ENCODE assay signal across 12 cellular contexts in genomic region chr7:4185136-4185535, GRCh38.
DNase-seq lines count a peak whose midpoint lies in the region; ATAC-seq and TF ChIP-seq lines count a peak whose summit lies in the region.
"Had no signal": no experiment of that assay in that cellular context is flagged by ENCODE, and none has a peak within 500 bp of the region (broad histone marks: within the 10 kb centered on the region; RNA-seq: fewer than 3 reads in every experiment).

No MANE protein-coding gene starts in this region.

- H3K27me3 ChIP-seq in muscle layer of colon (ENCODE audit: control insufficient read depth in 1 of 2, insufficient read depth in 2 of 2, low read length in 2 of 2) (no peaks in the 10 kb centered on the region), trophoblast cell (ENCODE audit: insufficient read depth, low read length) (no peaks in the 10 kb centered on the region)
- H3K27me3 ChIP-seq: BE2C had no signal

- no peak overlapping the region for H3K14ac ChIP-seq in trophoblast cell (ENCODE audit: low read length)

- DNase-seq in RWPE1 (ENCODE audit: low spot score) (no peak), trophoblast cell (no peak), GOT3 (lab: John Stamatoyannopoulos, UW) (no peak), NCI-H446 (lab: John Stamatoyannopoulos, UW) (no peak)
- DNase-seq: BE2C, DMS53, GF-D8 had no signal

- no peak for ATAC-seq in HG02884 (IDR thresholded peaks at IDR 0.05; ENCODE audit: unreplicated experiment)
- ATAC-seq: A549, HCT116 had no signal

- no peak overlapping the region for H3K4ac ChIP-seq in trophoblast cell (ENCODE audit: low read depth, low read length)

- H3K27ac ChIP-seq in RWPE1 = peak overlapping the region; percentile 13; the same call in 1 of the 2 replicates
- peak overlapping the region; percentile 54 for H3K27ac ChIP-seq in muscle layer of colon (ENCODE audit: low read depth, low read length)
- no peak overlapping the region for H3K27ac ChIP-seq in trophoblast cell (ENCODE audit: low read depth, low read length)
- H3K27ac ChIP-seq: A549, HL-60 had no signal

- H4K12ac ChIP-seq in trophoblast cell (ENCODE audit: low read depth, low read length) = no peak overlapping the region

- no peak overlapping the region for H2BK5ac ChIP-seq in trophoblast cell (ENCODE audit: low read depth, low read length, poor library complexity)

- peak overlapping the region; percentile 10 for H2BK12ac ChIP-seq in trophoblast cell (ENCODE audit: low read length)

- no peak overlapping the region for H3K23ac ChIP-seq in trophoblast cell (ENCODE audit: low read length)

- no peaks in the 10 kb centered on the region for H3K36me3 ChIP-seq in muscle layer of colon (ENCODE audit: insufficient read depth, low read length)
- H3K36me3 ChIP-seq in trophoblast cell (ENCODE audit: control insufficient read depth in 1 of 2, insufficient read depth in 2 of 2, low read length in 2 of 2) = peaks cover 17 to 21% of the 10 kb centered on the region in 2 experiments
- H3K36me3 ChIP-seq: BE2C had no signal

- POLR2A ChIA-PET in RWPE1 (lab: Yijun Ruan, JAX; ENCODE audit: low non-redundant PET) = no interaction called here

- no peak overlapping the region for H2BK120ac ChIP-seq in trophoblast cell (ENCODE audit: insufficient read depth, low read length, poor library complexity)

- H3K9ac ChIP-seq in muscle layer of colon (ENCODE audit: low read length) (no peak overlapping the region), trophoblast cell (ENCODE audit: low read length) (no peak overlapping the region)

- no CpG with 5 or more reads among the region's 6 CpGs for WGBS in trophoblast cell (ENCODE audit: extremely low coverage, insufficient coverage, insufficient read length)

- no peak overlapping the region for H3K4me2 ChIP-seq in trophoblast cell (ENCODE audit: low read length)
- H3K4me2 ChIP-seq: A549 had no signal

- H2AK5ac ChIP-seq in trophoblast cell (ENCODE audit: low read length) = no peak overlapping the region

- no peak overlapping the region for H4K91ac ChIP-seq in trophoblast cell (ENCODE audit: low read depth, low read length)

- CTCF ChIA-PET in RWPE1 (lab: Yijun Ruan, JAX) = no interaction called here

- no peak overlapping the region for H3K18ac ChIP-seq in trophoblast cell (ENCODE audit: low read length)

- H3K79me1 ChIP-seq in trophoblast cell (ENCODE audit: low read length) = peaks cover 8% of the 10 kb centered on the region

- TF ChIP-seq CTCF in RWPE1 (conservative IDR thresholded peaks at IDR 0.05; ENCODE audit: low read depth) = no peak

- peaks cover 67% of the 10 kb centered on the region for H3K4me1 ChIP-seq in muscle layer of colon (ENCODE audit: insufficient read depth, low read length)
- peaks cover 11 to 20% of the 10 kb centered on the region in 2 experiments for H3K4me1 ChIP-seq in trophoblast cell (ENCODE audit: control insufficient read depth in 1 of 2, insufficient read depth in 2 of 2, low read length in 2 of 2)
- H3K4me1 ChIP-seq: A549, BE2C had no signal

- H3K9me3 ChIP-seq in muscle layer of colon (ENCODE audit: low read length) = no peaks in the 10 kb centered on the region
- H3K9me3 ChIP-seq in trophoblast cell (ENCODE audit: insufficient read depth, low read depth, low read length) = peaks cover 3% of the 10 kb centered on the region
- H3K9me3 ChIP-seq: BE2C had no signal

- H2AFZ ChIP-seq in trophoblast cell (ENCODE audit: insufficient read depth, low read length, poor library complexity) = no peak overlapping the region

- H4K8ac ChIP-seq in trophoblast cell (ENCODE audit: low read depth, low read length) = no peak overlapping the region

- H3K4me3 ChIP-seq in muscle layer of colon (ENCODE audit: low read depth in 1 of 2, low read length in 2 of 2) (no peak overlapping the region), trophoblast cell (ENCODE audit: low read depth, low read length) (no peak overlapping the region)
- H3K4me3 ChIP-seq: A549 had no signal

- no peaks in the 10 kb centered on the region for H3K79me2 ChIP-seq in trophoblast cell (ENCODE audit: control insufficient read depth, insufficient read depth, low read length, poor library complexity)
